In genomic region chr14:81401420-81402122, GRCh38 we compare ENCODE assay signal across 8 cellular contexts. TPM values are rescaled to one million over a fixed set of nuclear protein-coding genes. Genes with fewer than 3 reads are reported as not detected.
DNase-seq lines count a peak whose midpoint lies in the region; TF ChIP-seq lines count a peak whose summit lies in the region.

No MANE protein-coding gene starts in this region.

- CTCF ChIA-PET in OCI-LY7 (lab: Charles Lee; ENCODE audit: unreplicated experiment) (no interaction called here), A673 (lab: Charles Lee) (no interaction called here)

- POLR2A ChIA-PET in OCI-LY7 (lab: Charles Lee): no interaction called here
- POLR2A ChIA-PET in A673 (lab: Charles Lee; ENCODE audit: low non-redundant PET): no interaction called here

- TF ChIP-seq POLR2A in uterus (IDR thresholded peaks at IDR 0.05): no peak

- no TSS peak for BruUV-seq in OCI-LY7 (replicated peaks; lab: Mats Ljungman, UMichigan)
- no TSS peak for BruUV-seq in A673 (replicated peaks; lab: Mats Ljungman, UMichigan)

- H3K4me2 ChIP-seq in OCI-LY7 (ENCODE audit: low read length): no peak overlapping the region

- DNase-seq in HFF-Myc (ENCODE audit: extremely low read depth, low read depth) (peak; percentile 63), SIG-M5 (lab: John Stamatoyannopoulos, UW) (peak; percentile 8), kidney glomerular epithelial cell (lab: John Stamatoyannopoulos, UW) (peak; percentile 80), OCI-LY7 (ENCODE audit: low spot score) (no peak), A673 (ENCODE audit: low spot score) (no peak), NCI-H345 (lab: John Stamatoyannopoulos, UW) (no peak), uterus (no peak)

- no peak overlapping the region for H3K4me3 ChIP-seq in HFF-Myc (replicated peaks; ENCODE audit: low read depth, low read length)
- no peak overlapping the region for H3K4me3 ChIP-seq in OCI-LY7 (ENCODE audit: low read depth, low read length, poor library complexity, severe bottlenecking)
- H3K4me3 ChIP-seq in A673 (ENCODE audit: low read depth, low read length, poor library complexity, severe bottlenecking): no peak overlapping the region
- H3K4me3 ChIP-seq in uterus: no peak overlapping the region

- H3K9me3 ChIP-seq in OCI-LY7 (ENCODE audit: low read length) (no peaks in the 10 kb centered on the region), A673 (ENCODE audit: low read depth, low read length, poor library complexity, severe bottlenecking) (no peaks in the 10 kb centered on the region), uterus (no peaks in the 10 kb centered on the region)

- peak overlapping the region; percentile 61; the same call in 1 of the 2 replicates for H3K27ac ChIP-seq in C4-2B
- no peak overlapping the region for H3K27ac ChIP-seq in OCI-LY7 (ENCODE audit: low read depth, low read length, poor library complexity, severe bottlenecking)
- no peak overlapping the region for H3K27ac ChIP-seq in A673 (ENCODE audit: low read depth, low read length, poor library complexity, severe bottlenecking)
- no peak overlapping the region for H3K27ac ChIP-seq in uterus

- H3K27me3 ChIP-seq in A673 (replicated peaks; ENCODE audit: insufficient read depth, low read depth, low read length, poor library complexity) (no peaks in the 10 kb centered on the region), uterus (no peaks in the 10 kb centered on the region)

- H3K4me1 ChIP-seq in OCI-LY7 (ENCODE audit: insufficient read depth, low read length, poor library complexity, severe bottlenecking): no peaks in the 10 kb centered on the region
- peaks cover 15% of the 10 kb centered on the region for H3K4me1 ChIP-seq in A673 (ENCODE audit: insufficient read depth, low read length, poor library complexity, severe bottlenecking)
- H3K4me1 ChIP-seq in uterus: no peaks in the 10 kb centered on the region

- intact Hi-C loops in OCI-LY7 (cut with micrococcal nuclease; ENCODE audit: unreplicated experiment): no loop called here
- intact Hi-C loops in A673 (cut with micrococcal nuclease; ENCODE audit: unreplicated experiment): no loop called here
- intact Hi-C loops in uterus (cut with DNase I; ENCODE audit: low total_unique reads): no loop called here

- no peak overlapping the region for H2AFZ ChIP-seq in OCI-LY7 (ENCODE audit: low read length)

- no peaks in the 10 kb centered on the region for H3K9me2 ChIP-seq in OCI-LY7 (ENCODE audit: insufficient read depth, low read length)

- no peaks in the 10 kb centered on the region for H4K20me1 ChIP-seq in OCI-LY7 (ENCODE audit: insufficient read depth, low read length)

- H3K79me2 ChIP-seq in OCI-LY7 (ENCODE audit: insufficient read depth, low read depth, low read length): no peaks in the 10 kb centered on the region

- H3K36me3 ChIP-seq in OCI-LY7 (ENCODE audit: insufficient read depth, low read length): no peaks in the 10 kb centered on the region
- H3K36me3 ChIP-seq in A673 (ENCODE audit: insufficient read depth, low read length, poor library complexity, severe bottlenecking): no peaks in the 10 kb centered on the region
- no peaks in the 10 kb centered on the region for H3K36me3 ChIP-seq in uterus

- no peak for TF ChIP-seq CTCF in C4-2B (conservative IDR thresholded peaks at IDR 0.05)
- TF ChIP-seq CTCF in HFF-Myc (IDR thresholded peaks at IDR 0.05; ENCODE audit: low read depth, low read length, missing control alignments): no peak
- no peak for TF ChIP-seq CTCF in OCI-LY7 (conservative IDR thresholded peaks at IDR 0.05; ENCODE audit: low read length)
- TF ChIP-seq CTCF in A673 (conservative IDR thresholded peaks at IDR 0.05; ENCODE audit: low read depth, low read length): no peak
- no peak for TF ChIP-seq CTCF in uterus (IDR thresholded peaks at IDR 0.05)

RNA-seq across cellular contexts. Expression of gene STON2, which starts 1.4 kb away (rescaled TPM):
- total RNA-seq in OCI-LY7 (2014; rRNA removed; shearing (Covaris generic)): 0.25 and 0.28 TPM in 2 replicates
- not detected in 2 replicates for total RNA-seq in OCI-LY7 (2022)
- total RNA-seq in A673 (2021): 8.6 and 13.4 TPM in 2 replicates
- total RNA-seq in uterus: 10 to 100 TPM in 2 of 4 donors, 1 to 10 TPM in 2; 3.3 to 87.8 (median 11.0) TPM

Comparison
In these comparisons a context has a peak if more than half of its experiments do, and no peak if none do; other contexts are left out.
1. DNase-seq: peak in HFF-Myc (single experiment), SIG-M5 (single experiment) and kidney glomerular epithelial cell (single experiment); none in OCI-LY7 (single experiment), A673 (single experiment), NCI-H345 (single experiment) and uterus (0 of 2).